In genomic region chr7:5681979-5682546, GRCh38 we compare ENCODE assay signal across 16 cellular contexts.
DNase-seq lines count a peak whose midpoint lies in the region; ATAC-seq and TF ChIP-seq lines count a peak whose summit lies in the region.
"Had no signal": no experiment of that assay in that cellular context is flagged by ENCODE, and none has a peak within 500 bp of the region (broad histone marks: within the 10 kb centered on the region; RNA-seq: fewer than 3 reads in every experiment).

No MANE protein-coding gene starts in this region.

- H3K4me1 ChIP-seq in stomach smooth muscle (ENCODE audit: control insufficient read depth, insufficient read depth, low read length) (peaks cover 96% of the 10 kb centered on the region), Caco-2 (no peaks in the 10 kb centered on the region), left lung (peaks cover 0 to 66% of the 10 kb centered on the region in 2 donors)

- H3K4me3 ChIP-seq in stomach smooth muscle (ENCODE audit: low read length in 2 of 2) (peak overlapping the region in 1 of 2 donors; percentile 35), Caco-2 (ENCODE audit: low read depth, low read length) (no peak overlapping the region), left lung (no peak overlapping the region)
- H3K4me3 ChIP-seq: lung had no signal

- no peaks in the 10 kb centered on the region for H3K9me3 Mint-ChIP-seq in activated T-cell treated with anti-CD3 and anti-CD28 coated beads, Interleukin-2, amount 50 U/mL, for 4 hours
- H3K9me3 Mint-ChIP-seq in chondrocyte (ENCODE audit: low read depth) (no peaks in the 10 kb centered on the region), Caco-2 (ENCODE audit: unreplicated experiment) (no peaks in the 10 kb centered on the region)
- H3K9me3 Mint-ChIP-seq: brain had no signal

- BruUV-seq in Caco-2 (replicated peaks; lab: Mats Ljungman, UMichigan), result no TSS peak

- H3K36me3 Mint-ChIP-seq in activated T-cell treated with anti-CD3 and anti-CD28 coated beads, Interleukin-2, amount 50 U/mL, for 4 hours (ENCODE audit: insufficient read depth), result peaks cover 19% of the 10 kb centered on the region
- H3K36me3 Mint-ChIP-seq in chondrocyte (ENCODE audit: low read depth), result peaks cover 8% of the 10 kb centered on the region
- peaks cover 15% of the 10 kb centered on the region for H3K36me3 Mint-ChIP-seq in Caco-2 (ENCODE audit: insufficient read depth, unreplicated experiment)

- POLR2A ChIA-PET in Caco-2 (lab: Charles Lee), result interaction anchor here (0.6 kb wide), 1 partner anchor 622 kb away, joined by 3 read pairs; no protein-coding TSS in a partner anchor

- peak overlapping the region; percentile 40 for H3K4me3 Mint-ChIP-seq in activated T-cell treated with anti-CD3 and anti-CD28 coated beads, Interleukin-2, amount 50 U/mL, for 4 hours
- H3K4me3 Mint-ChIP-seq in chondrocyte (ENCODE audit: unreplicated experiment) (no peak overlapping the region), Caco-2 (ENCODE audit: unreplicated experiment) (no peak overlapping the region)
- H3K4me3 Mint-ChIP-seq: brain had no signal

- intact Hi-C loops in Caco-2 (cut with micrococcal nuclease; ENCODE audit: unreplicated experiment), result no loop called here
- intact Hi-C loops in left lung (cut with DNase I), result no loop called here

- peaks cover 79% of the 10 kb centered on the region for H3K4me1 Mint-ChIP-seq in activated T-cell treated with anti-CD3 and anti-CD28 coated beads, Interleukin-2, amount 50 U/mL, for 4 hours (ENCODE audit: low read depth)
- H3K4me1 Mint-ChIP-seq in chondrocyte (ENCODE audit: low read depth), result peaks cover 41% of the 10 kb centered on the region
- H3K4me1 Mint-ChIP-seq in Caco-2 (ENCODE audit: low read depth, unreplicated experiment), result peaks cover 13% of the 10 kb centered on the region

- peak; percentile 55 to 60 for ATAC-seq in activated T-cell treated with anti-CD3 and anti-CD28 coated beads, Interleukin-2, amount 50 U/mL, for 4 hours
- peak; percentile 37 for ATAC-seq in HG03460 (IDR thresholded peaks at IDR 0.05; ENCODE audit: unreplicated experiment)
- no peak for ATAC-seq in left lung
- ATAC-seq: HCT116, SK-N-SH treated with all-trans-retinoic acid at 6 μM for 48 hours had no signal

- H3K27me3 ChIP-seq in stomach smooth muscle (ENCODE audit: control insufficient read depth in 1 of 2, insufficient read depth in 2 of 2, low read length in 2 of 2), result no peaks in the 10 kb centered on the region
- H3K27me3 ChIP-seq in Caco-2 (replicated peaks; ENCODE audit: control insufficient read depth, insufficient read depth, low read length), result no peaks in the 10 kb centered on the region
- no peaks in the 10 kb centered on the region for H3K27me3 ChIP-seq in left lung

- CTCF ChIA-PET in Caco-2 (lab: Charles Lee), result no interaction called here

- H3K27ac Mint-ChIP-seq in chondrocyte (ENCODE audit: unreplicated experiment), result peak overlapping the region; percentile 18
- no peak overlapping the region for H3K27ac Mint-ChIP-seq in Caco-2 (ENCODE audit: unreplicated experiment)

- H3K27ac ChIP-seq in stomach smooth muscle (ENCODE audit: low read length) (peak overlapping the region; percentile 80), left lung (no peak overlapping the region)
- H3K27ac ChIP-seq: epithelial cell of prostate had no signal

- H3K9ac ChIP-seq in stomach smooth muscle (ENCODE audit: low read length in 2 of 2), result peak overlapping the region in 1 of 2 donors; percentile 13

- H3K9me3 ChIP-seq in stomach smooth muscle (ENCODE audit: control insufficient read depth in 2 of 2, low read length in 2 of 2) (no peaks in the 10 kb centered on the region), Caco-2 (no peaks in the 10 kb centered on the region), left lung (no peaks in the 10 kb centered on the region)

- no peak for DNase-seq in activated T-cell treated with anti-CD3 and anti-CD28 coated beads, Interleukin-2, amount 50 U/mL, for 4 hours
- DNase-seq in activated T-cell treated with anti-CD3 and anti-CD28 coated beads for 4 hours (no peak), chondrocyte (ENCODE audit: low spot score) (peak; percentile 36), HuH-7 (ENCODE audit: low spot score) (no peak), Caco-2 (no peak), left lung (no peak)
- DNase-seq: KBM-7; NCI-H2029 treated with DMSO at 0.1 percent for 48 hours; stimulated activated CD4-positive, alpha-beta T cell treated with anti-CD3 and anti-CD28 coated beads, Interleukin-4, amount 100 ng/mL, for 1 hour had no signal

- H3K36me3 ChIP-seq in stomach smooth muscle (ENCODE audit: control insufficient read depth in 2 of 2, insufficient read depth in 2 of 2, low read length in 2 of 2) (peaks cover 0 to 10% of the 10 kb centered on the region in 2 donors), Caco-2 (ENCODE audit: control insufficient read depth, insufficient read depth, low read length) (no peaks in the 10 kb centered on the region; the same call in 1 of the 2 replicates), left lung (peaks cover 0 to 22% of the 10 kb centered on the region in 2 donors)

- no peak for TF ChIP-seq CTCF in chondrocyte (IDR thresholded peaks at IDR 0.05)
- TF ChIP-seq CTCF in Caco-2 (IDR thresholded peaks at IDR 0.05; ENCODE audit: insufficient read depth in 1 of 2, low read depth in 1 of 2, low read length in 1 of 2, severe bottlenecking in 1 of 2, unreplicated experiment in 1 of 2), result no peak
- TF ChIP-seq CTCF in left lung (IDR thresholded peaks at IDR 0.05), result no peak

- H3K27me3 Mint-ChIP-seq in activated T-cell treated with anti-CD3 and anti-CD28 coated beads, Interleukin-2, amount 50 U/mL, for 4 hours (ENCODE audit: low read depth), result no peaks in the 10 kb centered on the region
- H3K27me3 Mint-ChIP-seq in chondrocyte (ENCODE audit: low read depth), result no peaks in the 10 kb centered on the region
- H3K27me3 Mint-ChIP-seq in Caco-2 (ENCODE audit: insufficient read depth, unreplicated experiment), result no peaks in the 10 kb centered on the region
- H3K27me3 Mint-ChIP-seq: brain had no signal
